ENCODE assay signal across 21 cellular contexts in the genomic region with DNA sequence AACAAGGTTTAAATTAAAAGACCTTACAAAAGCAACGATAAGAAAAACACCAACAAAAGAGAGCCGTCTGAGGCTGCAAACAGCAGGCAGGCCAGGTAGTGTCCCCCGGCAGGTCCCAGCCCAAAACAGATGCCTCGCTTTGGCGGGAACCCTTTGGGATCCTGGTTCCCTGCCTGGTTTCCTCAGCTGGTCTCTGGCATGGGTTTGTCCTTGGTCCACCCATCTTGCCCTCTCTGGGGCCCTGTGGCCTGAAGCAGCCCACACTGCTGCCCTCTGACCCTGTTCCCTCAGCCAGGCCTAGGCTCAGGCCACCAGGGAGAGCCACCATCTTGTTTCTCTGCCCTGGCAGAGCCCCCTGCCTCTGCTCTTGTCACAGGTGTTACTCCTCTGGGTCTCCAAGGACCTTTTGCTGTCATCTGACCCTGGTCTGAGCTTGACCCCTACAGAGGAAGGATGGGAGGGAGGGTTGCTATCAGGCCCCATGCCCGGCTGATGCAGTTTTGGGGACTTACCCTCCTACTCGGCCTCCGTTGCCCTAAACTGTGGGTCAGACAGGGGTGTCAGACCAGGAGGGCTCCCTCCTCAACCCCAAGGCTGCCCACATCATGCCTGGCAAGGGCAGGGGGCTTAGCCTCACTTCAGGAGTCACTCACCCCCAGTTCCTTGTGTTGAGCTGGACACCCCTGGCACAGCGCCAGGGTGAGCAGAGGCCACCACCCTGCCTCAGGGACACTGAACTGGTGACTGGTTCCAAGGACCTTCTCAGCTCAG. TPM values are rescaled to one million over a fixed set of nuclear protein-coding genes. Genes with fewer than 3 reads are reported as not detected.
A peak's percentile ranks its signal among the peaks of the same experiment; 100 is the strongest.
DNase-seq lines count a peak whose midpoint lies in the region; ATAC-seq and TF ChIP-seq lines count a peak whose summit lies in the region.
"Had no signal": no experiment of that assay in that cellular context is flagged by ENCODE, and none has a peak within 500 bp of the region (broad histone marks: within the 10 kb centered on the region; RNA-seq: fewer than 3 reads in every experiment).

No MANE protein-coding gene starts in this region.

- H3K27me3 ChIP-seq in SK-N-SH (ENCODE audit: insufficient read depth) (no peaks in the 10 kb centered on the region), PC-9 (ENCODE audit: insufficient read depth, low read depth) (no peaks in the 10 kb centered on the region), stomach (peaks cover 0 to 6% (median 0%) of the 10 kb centered on the region in 3 donors)

- TF ChIP-seq CTCF in SK-N-SH (IDR thresholded peaks at IDR 0.05) (no peak), PC-9 (conservative IDR thresholded peaks at IDR 0.05) (no peak), stomach (IDR thresholded peaks at IDR 0.05) (no peak), GM10248 (IDR thresholded peaks at IDR 0.05; ENCODE audit: control extremely low read depth, extremely low read depth, low read depth, missing control alignments) (no peak)

- CTCF ChIA-PET in SK-N-SH (lab: Yijun Ruan, JAX) (interaction anchor here (1.0 to 2.9 kb wide), 5 partner anchors 11 to 22 kb away, joined by 3 to 12 read pairs (median 5); no protein-coding TSS in a partner anchor), PC-9 (lab: Charles Lee) (no interaction called here), GM10248 (lab: Yijun Ruan, JAX) (interaction anchor here (2.1 to 2.9 kb wide), 2 partner anchors 12 to 19 kb away, joined by 5 to 14 read pairs; no protein-coding TSS in a partner anchor)

- no peak overlapping the region for H3K27ac ChIP-seq in SK-N-SH (ENCODE audit: low read depth in 2 of 2, low read length in 1 of 2)
- no peak overlapping the region for H3K27ac ChIP-seq in PC-9
- H3K27ac ChIP-seq in stomach: no peak overlapping the region

- WGBS in SK-N-SH (ENCODE audit: low lambda C conversion rate): 80% methylated on average over 7 of the region's 9 CpGs
- 56 to 79% (median 77%) methylated on average over 8 to 9 of the region's 9 CpGs for WGBS in stomach, 5 donors

- H3F3A ChIP-seq in SK-N-SH (replicated peaks; ENCODE audit: insufficient read depth): no peaks in the 10 kb centered on the region
- peaks cover 14% of the 10 kb centered on the region for H3F3A ChIP-seq in PC-9 (ENCODE audit: insufficient read depth, low read depth)

- no peak overlapping the region for H3K9ac ChIP-seq in SK-N-SH

- no peak for ATAC-seq in SK-N-SH treated with all-trans-retinoic acid at 6 μM for 48 hours
- ATAC-seq in left lobe of liver: no peak
- ATAC-seq: GM12878, GM23338, Panc1 had no signal

- H3K36me3 ChIP-seq in SK-N-SH (replicated peaks in 1 of 2; ENCODE audit: control insufficient read depth in 1 of 2, insufficient read depth in 2 of 2, low read length in 1 of 2): no peaks in the 10 kb centered on the region
- H3K36me3 ChIP-seq in PC-9 (ENCODE audit: low read depth): no peaks in the 10 kb centered on the region
- no peaks in the 10 kb centered on the region for H3K36me3 ChIP-seq in stomach

- H3K4me3 ChIP-seq in SK-N-SH (ENCODE audit: low read depth in 2 of 2, low read length in 1 of 2): no peak overlapping the region
- no peak overlapping the region for H3K4me3 ChIP-seq in PC-9
- H3K4me3 ChIP-seq in stomach: no peak overlapping the region
- H3K4me3 ChIP-seq: GM12878, GM23338 had no signal

- H3K4me2 ChIP-seq in SK-N-SH (no peak overlapping the region), PC-9 (peak overlapping the region; percentile 4; the same call in 1 of the 2 replicates)
- H3K4me2 ChIP-seq: GM23338 had no signal

- intact Hi-C loops in PC-9 (cut with micrococcal nuclease; ENCODE audit: unreplicated experiment) (no loop called here), stomach (cut with DNase I; ENCODE audit: low total_unique reads) (no loop called here)

- no peak for TF ChIP-seq RAD21 in SK-N-SH (IDR thresholded peaks at IDR 0.05; ENCODE audit: low read length)

- BruUV-seq in PC-9 (replicated peaks; lab: Mats Ljungman, UMichigan): no TSS peak

- H3K9me2 ChIP-seq in SK-N-SH (no peaks in the 10 kb centered on the region), PC-9 (ENCODE audit: insufficient read depth) (no peaks in the 10 kb centered on the region)

- no peaks in the 10 kb centered on the region for H3K79me2 ChIP-seq in SK-N-SH (ENCODE audit: insufficient read depth)
- H3K79me2 ChIP-seq in PC-9 (ENCODE audit: low read depth): no peaks in the 10 kb centered on the region

- no peak for TF ChIP-seq POLR2A in stomach (IDR thresholded peaks at IDR 0.05)

- H3K4me1 ChIP-seq in SK-N-SH (ENCODE audit: control insufficient read depth in 1 of 2, insufficient read depth in 2 of 2, low read depth in 1 of 2, low read length in 1 of 2) (peaks cover 0 to 9% of the 10 kb centered on the region in 2 experiments; a peak in 1 of 4 replicates), PC-9 (replicated peaks; ENCODE audit: insufficient read depth) (peaks cover 24% of the 10 kb centered on the region), stomach (no peaks in the 10 kb centered on the region)

- H3K9me3 ChIP-seq in SK-N-SH (no peaks in the 10 kb centered on the region), PC-9 (ENCODE audit: insufficient read depth, low read depth) (no peaks in the 10 kb centered on the region), stomach (no peaks in the 10 kb centered on the region)

- POLR2A ChIA-PET in SK-N-SH (lab: Yijun Ruan, JAX) (no interaction called here), PC-9 (lab: Charles Lee; ENCODE audit: unreplicated experiment) (interaction anchor here (0.5 to 0.6 kb wide), 2 partner anchors 591 to 692 kb away, joined by 3 to 14 read pairs; no protein-coding TSS in a partner anchor), GM10248 (lab: Yijun Ruan, JAX) (no interaction called here)

- TF ChIP-seq EP300 in SK-N-SH (IDR thresholded peaks at IDR 0.05; ENCODE audit: borderline replicate concordance in 1 of 2, low read depth in 1 of 2, low read length in 1 of 2) (no peak), stomach (IDR thresholded peaks at IDR 0.05) (no peak)

- H4K20me1 ChIP-seq in SK-N-SH (ENCODE audit: insufficient read depth): no peaks in the 10 kb centered on the region
- H4K20me1 ChIP-seq in PC-9 (ENCODE audit: insufficient read depth): no peaks in the 10 kb centered on the region

- H2AFZ ChIP-seq in SK-N-SH (ENCODE audit: low read depth): no peak overlapping the region
- H2AFZ ChIP-seq in PC-9: no peak overlapping the region
- H2AFZ ChIP-seq: GM23338 had no signal

- DNase-seq in SK-N-SH: peak; percentile 52
- DNase-seq in PC-9: no peak
- DNase-seq in left lobe of liver (ENCODE audit: low spot score): peak; percentile 31
- peak; percentile 22 for DNase-seq in stomach
- DNase-seq in T1000 (lab: John Stamatoyannopoulos, UW): no peak
- DNase-seq in GM10248 (ENCODE audit: extremely low spot score): no peak
- DNase-seq in NCI-H187 (lab: John Stamatoyannopoulos, UW): no peak
- DNase-seq: COR-L47, DMS153, HFFc6, KG1, NCI-H1694, NCI-H345, NCI-H69, SIG-M5 had no signal

TF ChIP-seq in SK-N-SH, 30 proteins besides CTCF, POLR2A, EP300 and RAD21 (continues in another document):
- TF ChIP-seq JUND (IDR thresholded peaks at IDR 0.05): no peak
- TF ChIP-seq GABPA (IDR thresholded peaks at IDR 0.05; ENCODE audit: low read depth): no peak
- no peak for TF ChIP-seq TEAD4 (IDR thresholded peaks at IDR 0.05; ENCODE audit: borderline replicate concordance, insufficient read depth)
- no peak for TF ChIP-seq GATA2 (CRISPR knock-in tag; IDR thresholded peaks at IDR 0.05)
- TF ChIP-seq MXI1 (IDR thresholded peaks at IDR 0.05; ENCODE audit: low read depth, low read length): no peak
- TF ChIP-seq CHD2 (IDR thresholded peaks at IDR 0.05; ENCODE audit: low read length, partially characterized antibody): no peak
- no peak for TF ChIP-seq RXRA (IDR thresholded peaks at IDR 0.05; ENCODE audit: borderline replicate concordance, low read depth)

TF ChIP-seq in SK-N-SH treated with all-trans-retinoic acid at 6 μM for 48 hours, 23 proteins besides CTCF, POLR2A, EP300 and RAD21 (continues in another document):
- TF ChIP-seq ARNTL (CRISPR knock-in tag; IDR thresholded peaks at IDR 0.05; ENCODE audit: borderline replicate concordance, low read depth): no peak
- TF ChIP-seq, protein P1, sequence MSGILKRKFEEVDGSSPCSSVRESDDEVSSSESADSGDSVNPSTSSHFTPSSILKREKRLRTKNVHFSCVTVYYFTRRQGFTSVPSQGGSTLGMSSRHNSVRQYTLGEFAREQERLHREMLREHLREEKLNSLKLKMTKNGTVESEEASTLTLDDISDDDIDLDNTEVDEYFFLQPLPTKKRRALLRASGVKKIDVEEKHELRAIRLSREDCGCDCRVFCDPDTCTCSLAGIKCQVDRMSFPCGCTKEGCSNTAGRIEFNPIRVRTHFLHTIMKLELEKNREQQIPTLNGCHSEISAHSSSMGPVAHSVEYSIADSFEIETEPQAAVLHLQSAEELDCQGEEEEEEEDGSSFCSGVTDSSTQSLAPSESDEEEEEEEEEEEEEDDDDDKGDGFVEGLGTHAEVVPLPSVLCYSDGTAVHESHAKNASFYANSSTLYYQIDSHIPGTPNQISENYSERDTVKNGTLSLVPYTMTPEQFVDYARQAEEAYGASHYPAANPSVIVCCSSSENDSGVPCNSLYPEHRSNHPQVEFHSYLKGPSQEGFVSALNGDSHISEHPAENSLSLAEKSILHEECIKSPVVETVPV (CRISPR knock-in tag; IDR thresholded peaks at IDR 0.05): no peak
- TF ChIP-seq, protein P2, sequence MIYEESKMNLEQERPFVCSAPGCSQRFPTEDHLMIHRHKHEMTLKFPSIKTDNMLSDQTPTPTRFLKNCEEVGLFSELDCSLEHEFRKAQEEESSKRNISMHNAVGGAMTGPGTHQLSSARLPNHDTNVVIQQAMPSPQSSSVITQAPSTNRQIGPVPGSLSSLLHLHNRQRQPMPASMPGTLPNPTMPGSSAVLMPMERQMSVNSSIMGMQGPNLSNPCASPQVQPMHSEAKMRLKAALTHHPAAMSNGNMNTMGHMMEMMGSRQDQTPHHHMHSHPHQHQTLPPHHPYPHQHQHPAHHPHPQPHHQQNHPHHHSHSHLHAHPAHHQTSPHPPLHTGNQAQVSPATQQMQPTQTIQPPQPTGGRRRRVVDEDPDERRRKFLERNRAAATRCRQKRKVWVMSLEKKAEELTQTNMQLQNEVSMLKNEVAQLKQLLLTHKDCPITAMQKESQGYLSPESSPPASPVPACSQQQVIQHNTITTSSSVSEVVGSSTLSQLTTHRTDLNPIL (CRISPR knock-in tag; IDR thresholded peaks at IDR 0.05; ENCODE audit: low read depth): no peak
- TF ChIP-seq ZFP3 (CRISPR knock-in tag; IDR thresholded peaks at IDR 0.05): no peak
- TF ChIP-seq TOX (CRISPR knock-in tag; IDR thresholded peaks at IDR 0.05; ENCODE audit: borderline replicate concordance): no peak
- no peak for TF ChIP-seq ESRRG (CRISPR knock-in tag; IDR thresholded peaks at IDR 0.05)
- no peak for TF ChIP-seq ZNF565 (CRISPR knock-in tag; conservative IDR thresholded peaks at IDR 0.05; ENCODE audit: low read depth)
- TF ChIP-seq ZC3H10 (CRISPR knock-in tag; IDR thresholded peaks at IDR 0.05): no peak

RNA-seq across cellular contexts. Expression of a gene that starts 30.6 kb away (rescaled TPM):
- polyA plus RNA-seq in SK-N-SH (2012; rRNA removed): not detected in 2 replicates
- polyA plus RNA-seq in SK-N-SH (2012; cell fraction: cytosol; rRNA removed): not detected in 2 replicates
- 0.04 and 0.05 TPM in 2 replicates for polyA plus RNA-seq in SK-N-SH (2012; cell fraction: nucleus; rRNA removed)
- total RNA-seq in PC-9 (2021): not detected in 2 replicates
- not detected for total RNA-seq in left lobe of liver
- total RNA-seq in stomach: under 1 TPM in 1 of 5 donors, not detected in 4; 0.55 TPM
- polyA plus RNA-seq in stomach: not detected
- total RNA-seq: M059J had no signal
- polyA plus RNA-seq: CD14-positive monocyte had no signal

Comparison
In these comparisons a context has a peak if more than half of its experiments do, and no peak if none do; other contexts are left out.
1. DNase-seq: peak in SK-N-SH (single experiment), left lobe of liver (single experiment) and stomach (single experiment); none in PC-9 (0 of 2), T1000 (single experiment), GM10248 (single experiment) and NCI-H187 (0 of 2).